19 cellular contexts compared by ENCODE assay signal in the genomic region with DNA sequence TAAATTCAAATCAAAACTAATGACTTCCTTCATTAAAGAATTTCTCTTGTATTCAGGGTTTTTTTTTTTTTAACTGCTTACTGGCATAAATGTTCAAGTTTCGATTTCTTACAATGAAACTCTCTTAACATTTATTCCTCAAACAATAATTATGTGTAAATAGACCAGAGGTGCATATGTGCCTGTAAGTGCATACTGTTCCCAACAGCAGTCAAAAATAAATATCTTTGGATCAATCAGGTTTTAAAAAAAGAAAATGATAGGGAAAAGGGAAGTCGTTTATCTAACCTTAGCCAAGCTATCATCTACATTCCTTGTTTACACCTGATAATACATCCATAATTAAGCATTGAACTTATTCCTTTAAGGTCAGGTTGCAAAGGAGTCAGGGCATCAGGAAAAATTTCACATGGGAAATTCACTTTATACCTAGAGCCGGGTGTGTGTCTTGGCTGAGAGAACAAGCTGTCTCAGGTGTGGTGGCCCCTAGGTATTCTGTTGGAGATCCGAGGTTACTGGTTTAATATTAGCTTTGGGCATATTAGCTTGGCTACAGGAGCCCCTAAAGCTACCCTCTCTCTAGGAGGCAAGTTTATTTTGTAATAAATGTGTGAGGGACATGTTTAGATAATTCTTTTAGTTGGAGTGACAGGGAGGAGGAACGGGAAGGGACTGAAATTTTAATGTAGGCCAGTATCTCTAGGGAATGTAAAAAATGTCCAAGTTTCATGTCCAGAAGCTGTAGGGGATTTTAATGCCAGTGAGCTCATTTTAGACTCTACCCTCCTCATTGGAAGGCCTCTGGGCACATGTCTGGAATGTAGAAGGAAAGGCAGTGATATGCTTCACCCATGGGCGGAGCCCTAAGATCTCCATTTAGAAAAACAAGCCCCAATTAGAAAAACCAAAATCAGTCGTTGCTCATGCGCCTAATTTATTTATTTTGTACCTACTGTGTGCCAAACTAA.
A peak's percentile ranks its signal among the peaks of the same experiment; 100 is the strongest.
DNase-seq lines count a peak whose midpoint lies in the region; FAIRE-seq and TF ChIP-seq lines count a peak whose summit lies in the region.
"Had no signal": no experiment of that assay in that cellular context is flagged by ENCODE, and none has a peak within 500 bp of the region (broad histone marks: within the 10 kb centered on the region; RNA-seq: fewer than 3 reads in every experiment).

No MANE protein-coding gene starts in this region.

- DNase-seq in NCI-H146 (lab: John Stamatoyannopoulos, UW) (peak; percentile 11), NCI-H146 treated with DMSO at 0.1 percent for 48 hours (lab: John Stamatoyannopoulos, UW; ENCODE audit: unreplicated experiment) (no peak), keratinocyte (ENCODE audit: low read depth, low spot score) (no peak), small intestine (peak; percentile 68), NCI-H2171 (lab: John Stamatoyannopoulos, UW) (no peak), urothelium cell line (ENCODE audit: low spot score) (no peak)
- DNase-seq in activated naive CD4-positive, alpha-beta T cell (lab: John Stamatoyannopoulos, UW), result no peak
- DNase-seq: AML-193; Caco-2; CD4-positive, alpha-beta T cell; DMS153; DMS79; GF-D8; HCEC 1CT had no signal

- H3K79me2 ChIP-seq in keratinocyte (ENCODE audit: control insufficient read depth, insufficient read depth, low read length), result no peaks in the 10 kb centered on the region

- H3K27me3 ChIP-seq in keratinocyte (ENCODE audit: control insufficient read depth, extremely low read depth, insufficient read depth, low read length) (no peaks in the 10 kb centered on the region), small intestine (ENCODE audit: control insufficient read depth in 2 of 2, insufficient read depth in 2 of 2, low read length in 2 of 2) (no peaks in the 10 kb centered on the region)

- no peak overlapping the region for H2AFZ ChIP-seq in keratinocyte (ENCODE audit: control insufficient read depth, low read length)
- H2AFZ ChIP-seq: GM23338 had no signal

- 35 to 58% (median 46%) methylated on average over 8 of the region's 8 CpGs for WGBS in small intestine, 3 donors

- H3K27ac ChIP-seq in keratinocyte (ENCODE audit: control insufficient read depth, insufficient read depth, low read length) (no peak overlapping the region), small intestine (ENCODE audit: low read depth in 1 of 2, low read length in 1 of 2) (no peak overlapping the region)
- H3K27ac ChIP-seq: 22Rv1, A549, C4-2B had no signal

- H3K9ac ChIP-seq in keratinocyte (ENCODE audit: control insufficient read depth, extremely low read depth, insufficient read depth, low read length), result no peak overlapping the region

- H3K9me1 ChIP-seq in keratinocyte (ENCODE audit: control insufficient read depth, extremely low read depth, insufficient read depth, low read length), result no peaks in the 10 kb centered on the region

- H3K4me3 ChIP-seq in keratinocyte (ENCODE audit: control insufficient read depth in 2 of 3, extremely low read depth in 1 of 3, insufficient read depth in 2 of 3, low read depth in 1 of 3, low read length in 3 of 3), result no peak overlapping the region
- no peak overlapping the region for H3K4me3 ChIP-seq in small intestine (ENCODE audit: low read depth in 1 of 2, low read length in 2 of 2)
- H3K4me3 ChIP-seq: A549, GM23338 had no signal

- H3K9me3 ChIP-seq in keratinocyte (ENCODE audit: control insufficient read depth, low read depth, low read length) (no peaks in the 10 kb centered on the region), small intestine (ENCODE audit: control insufficient read depth, low read depth) (no peaks in the 10 kb centered on the region)
- H3K9me3 ChIP-seq: A549, Caco-2 had no signal

- H3K4me1 ChIP-seq in keratinocyte (ENCODE audit: control insufficient read depth, extremely low read depth, insufficient read depth, low read length), result peaks cover 7% of the 10 kb centered on the region
- H3K4me1 ChIP-seq in small intestine (ENCODE audit: control insufficient read depth in 2 of 2, insufficient read depth in 1 of 2, low read depth in 1 of 2, low read length in 1 of 2), result peaks cover 3 to 5% of the 10 kb centered on the region in 2 donors
- H3K4me1 ChIP-seq: A549 had no signal

- H4K20me1 ChIP-seq in keratinocyte (ENCODE audit: control insufficient read depth, extremely low read depth, insufficient read depth, low read length), result no peaks in the 10 kb centered on the region

- no peak overlapping the region for H3K4me2 ChIP-seq in keratinocyte (ENCODE audit: control insufficient read depth, extremely low read depth, insufficient read depth, low read depth, low read length)
- H3K4me2 ChIP-seq: A549, GM23338 had no signal

- no peaks in the 10 kb centered on the region for H3K36me3 ChIP-seq in keratinocyte (ENCODE audit: control insufficient read depth in 2 of 2, extremely low read depth in 1 of 2, insufficient read depth in 2 of 2, low read length in 2 of 2)
- H3K36me3 ChIP-seq in small intestine (ENCODE audit: control insufficient read depth in 2 of 2, insufficient read depth in 2 of 2, low read length in 2 of 2), result no peaks in the 10 kb centered on the region

- no peak for TF ChIP-seq CTCF in keratinocyte (optimal IDR thresholded peaks at IDR 0.05 in 1 of 3, IDR thresholded peaks at IDR 0.05 in 1 of 3, conservative IDR thresholded peaks at IDR 0.05 in 1 of 3; ENCODE audit: extremely low read depth in 1 of 3, insufficient read depth in 2 of 3, low read length in 3 of 3)

- peak; percentile 13 for FAIRE-seq in keratinocyte (lab: Jason Lieb, UNC)
- no peak for FAIRE-seq in small intestine (lab: Jason Lieb, UNC)
- no peak for FAIRE-seq in urothelium cell line (lab: Jason Lieb, UNC)
- FAIRE-seq: A549, H54 had no signal

- dilution Hi-C loops in keratinocyte (cut with MboI; ENCODE audit: extremely low pct_ligation_motif_present, low sequenced_read_pairs), result no loop called here

Comparison
In these comparisons a context has a peak if more than half of its experiments do, and no peak if none do; other contexts are left out.
1. DNase-seq: peak in NCI-H146 (single experiment) and small intestine (single experiment); none in NCI-H146 treated with DMSO at 0.1 percent for 48 hours (single experiment), keratinocyte (single experiment), NCI-H2171 (single experiment), activated naive CD4-positive, alpha-beta T cell (0 of 4) and urothelium cell line (single experiment).